8 cellular contexts compared by ENCODE assay signal in the genomic region with DNA sequence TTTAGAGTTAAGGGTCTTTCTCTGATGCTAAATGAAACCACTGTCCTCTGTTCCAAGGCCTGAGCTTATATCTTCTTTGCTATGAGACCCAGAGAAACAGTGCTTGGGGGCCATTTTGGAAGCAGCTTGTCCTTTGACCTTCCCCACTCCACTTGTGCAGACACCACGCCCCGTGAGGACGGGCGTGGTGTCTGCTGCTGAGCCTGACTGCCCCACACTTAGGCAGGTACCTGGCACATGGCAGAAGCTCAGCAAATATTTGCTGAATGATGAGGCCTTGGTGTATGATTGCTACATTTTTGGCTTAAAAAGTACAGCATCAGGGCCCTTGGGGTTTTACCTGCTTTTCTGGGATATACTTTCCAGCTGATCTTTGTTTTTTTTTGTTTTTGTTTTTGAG.
A peak's percentile ranks its signal among the peaks of the same experiment; 100 is the strongest.
DNase-seq lines count a peak whose midpoint lies in the region; ATAC-seq, FAIRE-seq and TF ChIP-seq lines count a peak whose summit lies in the region.

No MANE protein-coding gene starts in this region.

- peaks cover 20% of the 10 kb centered on the region for H3K4me1 ChIP-seq in OCI-LY1 (ENCODE audit: insufficient read depth, low read length, severe bottlenecking)
- H3K4me1 ChIP-seq in ovary (ENCODE audit: insufficient read depth), result peaks cover 14% of the 10 kb centered on the region
- H3K4me1 ChIP-seq in HAP-1, result peaks cover 20% of the 10 kb centered on the region

- H3K9ac ChIP-seq in OCI-LY1 (ENCODE audit: low read length), result no peak overlapping the region

- H3K4me2 ChIP-seq in OCI-LY1 (ENCODE audit: low read length), result peak overlapping the region; percentile 41

- DNase-seq in COLO668 (lab: John Stamatoyannopoulos, UW; ENCODE audit: unreplicated experiment) (peak; percentile 27), ovary (no peak), pons (ENCODE audit: low spot score) (no peak), urothelium cell line (ENCODE audit: low spot score) (no peak), Ammon's horn (ENCODE audit: low spot score) (no peak), HAP-1 (ENCODE audit: low spot score in 2 of 2) (no peak)
- no peak for DNase-seq in effector memory CD8-positive, alpha-beta T cell

- H3K36me3 Mint-ChIP-seq in effector memory CD8-positive, alpha-beta T cell (ENCODE audit: insufficient read depth), result peaks cover 32% of the 10 kb centered on the region

- H3K27ac ChIP-seq in OCI-LY1 (ENCODE audit: low read depth, low read length, poor library complexity, severe bottlenecking) (no peak overlapping the region), ovary (peak overlapping the region; percentile 36 to 76)

- intact Hi-C loops in ovary (cut with DNase I), result loop anchor here in 2 of 4 donors (5.0 to 10.0 kb wide), 2 partner anchors 65 to 68 kb away; a partner anchor contains a TSS

- H3K27me3 ChIP-seq in OCI-LY1 (ENCODE audit: insufficient read depth, low read length) (no peaks in the 10 kb centered on the region), ovary (no peaks in the 10 kb centered on the region), HAP-1 (ENCODE audit: low read depth) (no peaks in the 10 kb centered on the region)

- no peak for ATAC-seq in effector memory CD8-positive, alpha-beta T cell (replicated peaks)

- no peaks in the 10 kb centered on the region for H3K79me2 ChIP-seq in OCI-LY1 (ENCODE audit: insufficient read depth, low read length)

- no peaks in the 10 kb centered on the region for H3F3A ChIP-seq in OCI-LY1 (ENCODE audit: insufficient read depth, low read length)

- H3K36me3 ChIP-seq in OCI-LY1 (ENCODE audit: insufficient read depth, low read length) (peaks cover 8% of the 10 kb centered on the region), ovary (no peaks in the 10 kb centered on the region), HAP-1 (replicated peaks) (peaks cover 6% of the 10 kb centered on the region)

- 80 to 90% (median 85%) methylated on average over 4 of the region's 4 CpGs for WGBS in ovary, 3 donors

- H3K27me3 Mint-ChIP-seq in effector memory CD8-positive, alpha-beta T cell, result no peaks in the 10 kb centered on the region

- H3K4me1 Mint-ChIP-seq in effector memory CD8-positive, alpha-beta T cell (ENCODE audit: low read depth in 2 of 2), result peaks cover 61 to 81% of the 10 kb centered on the region in 2 donors

- peak overlapping the region; percentile 52 to 80 for H3K4me3 Mint-ChIP-seq in effector memory CD8-positive, alpha-beta T cell

- peak overlapping the region; percentile 89 to 98 for H3K27ac Mint-ChIP-seq in effector memory CD8-positive, alpha-beta T cell

- H3K9me2 ChIP-seq in OCI-LY1 (ENCODE audit: low read depth, low read length), result no peaks in the 10 kb centered on the region

- H2AFZ ChIP-seq in OCI-LY1 (ENCODE audit: low read length), result no peak overlapping the region

- in situ Hi-C loops in HAP-1 (cut with MboI; ENCODE audit: low sequenced_read_pairs), result no loop called here

- H3K9me3 Mint-ChIP-seq in effector memory CD8-positive, alpha-beta T cell, result peaks cover 0 to 2% of the 10 kb centered on the region in 2 donors

- TF ChIP-seq CTCF in OCI-LY1 (IDR thresholded peaks at IDR 0.05; ENCODE audit: low read length) (no peak), ovary (IDR thresholded peaks at IDR 0.05) (no peak)

- no peak for TF ChIP-seq EP300 in ovary (IDR thresholded peaks at IDR 0.05)

- FAIRE-seq in urothelium cell line (lab: Jason Lieb, UNC), result no peak

- H3K4me3 ChIP-seq in OCI-LY1 (ENCODE audit: low read depth, low read length, poor library complexity, severe bottlenecking), result no peak overlapping the region
- H3K4me3 ChIP-seq in ovary, result no peak overlapping the region
- no peak overlapping the region for H3K4me3 ChIP-seq in HAP-1

- no peaks in the 10 kb centered on the region for H4K20me1 ChIP-seq in OCI-LY1 (ENCODE audit: insufficient read depth, low read length)

- TF ChIP-seq POLR2A in ovary (IDR thresholded peaks at IDR 0.05), result no peak

- no peaks in the 10 kb centered on the region for H3K9me3 ChIP-seq in OCI-LY1 (ENCODE audit: low read length)
- no peaks in the 10 kb centered on the region for H3K9me3 ChIP-seq in ovary
- H3K9me3 ChIP-seq in HAP-1, result no peaks in the 10 kb centered on the region
